ENCODE assay signal across 8 cellular contexts in genomic region chrX:120629667-120630537, GRCh38. TPM values are rescaled to one million over a fixed set of nuclear protein-coding genes. Genes with fewer than 3 reads are reported as not detected.
DNase-seq lines count a peak whose midpoint lies in the region; ATAC-seq, FAIRE-seq and TF ChIP-seq lines count a peak whose summit lies in the region.

Gene C1GALT1C1 (minus strand): TSS chrX:120630054. CDS start chrX:120627166, 2,888 bp downstream.

- H3K79me2 ChIP-seq in SU-DHL-6 (ENCODE audit: insufficient read depth, low read length): peaks cover 42% of the 10 kb centered on the region

- H3K36me3 ChIP-seq in SU-DHL-6 (ENCODE audit: low read length) (no peaks in the 10 kb centered on the region), pancreas (no peaks in the 10 kb centered on the region), tibial artery (no peaks in the 10 kb centered on the region)

- H4K20me1 ChIP-seq in SU-DHL-6 (ENCODE audit: low read depth, low read length): no peaks in the 10 kb centered on the region

- peak within 1 kb of the TSS; percentile 87 for H3K27ac ChIP-seq in SU-DHL-6 (ENCODE audit: low read depth, low read length)
- peak within 1 kb of the TSS; percentile 61 to 89 (median 76) for H3K27ac ChIP-seq in pancreas
- H3K27ac ChIP-seq in tibial artery: peak within 1 kb of the TSS; percentile 89 to 90

- H3K27me3 ChIP-seq in SU-DHL-6 (ENCODE audit: low read length) (no peaks in the 10 kb centered on the region), pancreas (no peaks in the 10 kb centered on the region), tibial artery (no peaks in the 10 kb centered on the region)

- H3K9me3 ChIP-seq in SU-DHL-6 (ENCODE audit: insufficient read depth, low read length): no peaks in the 10 kb centered on the region
- H3K9me3 ChIP-seq in pancreas: no peaks in the 10 kb centered on the region
- H3K9me3 ChIP-seq in tibial artery: no peaks in the 10 kb centered on the region

- peak within 1 kb of the TSS; percentile 78 for H3K4me3 ChIP-seq in SU-DHL-6 (ENCODE audit: insufficient read depth, low read length, poor library complexity, severe bottlenecking)
- H3K4me3 ChIP-seq in pancreas: peak within 1 kb of the TSS; percentile 35 to 52 (median 42)
- peak within 1 kb of the TSS; percentile 71 for H3K4me3 ChIP-seq in tibial artery

- TF ChIP-seq POLR2A in GM10847 (IDR thresholded peaks at IDR 0.05; ENCODE audit: extremely low read depth, insufficient read length): peak; percentile 35

- H3K4me1 ChIP-seq in pancreas (no peaks in the 10 kb centered on the region), tibial artery (peaks cover 0 to 8% (median 2%) of the 10 kb centered on the region in 4 donors)

- H3K9ac ChIP-seq in SU-DHL-6 (ENCODE audit: low read length): peak within 1 kb of the TSS; percentile 77

- TF ChIP-seq CTCF in SU-DHL-6 (IDR thresholded peaks at IDR 0.05; ENCODE audit: insufficient read depth, low read length, poor library complexity, severe bottlenecking) (no peak), pancreas (IDR thresholded peaks at IDR 0.05) (no peak), tibial artery (IDR thresholded peaks at IDR 0.05) (no peak)

- DNase-seq in NCI-H128 (lab: John Stamatoyannopoulos, UW; ENCODE audit: unreplicated experiment): peak; percentile 88
- DNase-seq in activated naive CD8-positive, alpha-beta T cell treated with anti-CD3 and anti-CD28 coated beads, Interleukin-2, amount 50 U/mL, for 16 hours (ENCODE audit: low read depth, low spot score): peak; percentile 77
- DNase-seq in Right ventricle myocardium superior: peak; percentile 95
- DNase-seq in pancreas: peak; percentile 89 to 94 (median 93)
- DNase-seq in tibial artery: peak; percentile 93 to 95

- H2AFZ ChIP-seq in SU-DHL-6 (ENCODE audit: low read depth, low read length, severe bottlenecking): peak within 1 kb of the TSS; percentile 64

- 0 to 32% methylated on average over 67 of the region's 68 CpGs for WGBS in pancreas, 2 donors

- ATAC-seq in HG02678 (IDR thresholded peaks at IDR 0.05; ENCODE audit: unreplicated experiment): peak; percentile 95
- ATAC-seq in Right ventricle myocardium superior (ENCODE audit: poor library complexity): peak; percentile 99
- peak; percentile 97 to 98 (median 98) for ATAC-seq in pancreas

- peak within 1 kb of the TSS; percentile 97 for H3K4me2 ChIP-seq in SU-DHL-6 (ENCODE audit: low read depth, low read length, poor library complexity, severe bottlenecking)

- H3F3A ChIP-seq in SU-DHL-6 (ENCODE audit: insufficient read depth): peaks cover 18% of the 10 kb centered on the region; the same call in 1 of the 2 replicates

- H3K9me2 ChIP-seq in SU-DHL-6 (replicated peaks; ENCODE audit: insufficient read depth, low read length): no peaks in the 10 kb centered on the region

- intact Hi-C loops in Right ventricle myocardium superior (cut with DNase I): no loop called here
- intact Hi-C loops in pancreas (cut with DNase I): no loop called here
- intact Hi-C loops in tibial artery (cut with DNase I; ENCODE audit: low total_unique reads): no loop called here

- no peak for FAIRE-seq in pancreas (lab: Jason Lieb, UNC)

RNA-seq across cellular contexts. Expression of gene C1GALT1C1, which starts in this region (rescaled TPM):
- total RNA-seq in Right ventricle myocardium superior (17.1 TPM), pancreas (10 to 100 TPM in 3 of 6 donors, 1 to 10 TPM in 3; 6.2 to 12.4 (median 9.8) TPM)
- 10 to 100 TPM in 1 of 2 donors, 1 to 10 TPM in 1; 5.9 to 19.1 TPM for polyA plus RNA-seq in pancreas

Comparison
In these comparisons a context has a peak if more than half of its experiments do, and no peak if none do; other contexts are left out.
1. Peak in every context shown above with its lines: DNase-seq, ATAC-seq, H3K4me3 ChIP-seq and H3K27ac ChIP-seq.